In the genomic region with DNA sequence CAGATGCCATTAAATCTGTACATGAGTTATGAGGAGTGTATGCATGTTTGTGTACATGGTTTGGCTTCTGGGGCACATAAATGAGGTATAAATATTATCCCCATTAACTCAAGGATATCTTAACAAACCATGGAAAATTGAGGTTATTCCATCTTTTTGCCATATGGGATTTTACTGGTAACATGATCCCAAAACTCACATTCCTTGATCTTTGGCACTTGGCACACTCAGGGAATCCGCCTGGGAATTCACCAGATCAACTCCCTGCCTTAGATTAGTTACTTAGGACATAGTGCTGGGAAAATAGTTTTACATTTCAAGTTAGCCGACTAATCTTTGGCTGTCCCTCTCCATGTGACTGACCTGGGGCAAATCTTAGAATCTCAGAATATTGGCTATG, we compare ENCODE assay signal across 1 cellular context.
A peak's percentile ranks its signal among the peaks of the same experiment; 100 is the strongest.
TF ChIP-seq lines count a peak whose summit lies in the region.

No MANE protein-coding gene starts in this region.

TF ChIP-seq in IMR-90, 13 proteins besides CTCF, POLR2A, EP300 and RAD21:
- TF ChIP-seq, protein P1, sequence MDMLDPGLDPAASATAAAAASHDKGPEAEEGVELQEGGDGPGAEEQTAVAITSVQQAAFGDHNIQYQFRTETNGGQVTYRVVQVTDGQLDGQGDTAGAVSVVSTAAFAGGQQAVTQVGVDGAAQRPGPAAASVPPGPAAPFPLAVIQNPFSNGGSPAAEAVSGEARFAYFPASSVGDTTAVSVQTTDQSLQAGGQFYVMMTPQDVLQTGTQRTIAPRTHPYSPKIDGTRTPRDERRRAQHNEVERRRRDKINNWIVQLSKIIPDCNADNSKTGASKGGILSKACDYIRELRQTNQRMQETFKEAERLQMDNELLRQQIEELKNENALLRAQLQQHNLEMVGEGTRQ (IDR thresholded peaks at IDR 0.05; ENCODE audit: low read depth, low read length) = peak; percentile 19; the same call in 1 of the 2 replicates
- TF ChIP-seq RFX5 (IDR thresholded peaks at IDR 0.05; ENCODE audit: low read depth, low read length) = no peak
- TF ChIP-seq, protein P2, sequence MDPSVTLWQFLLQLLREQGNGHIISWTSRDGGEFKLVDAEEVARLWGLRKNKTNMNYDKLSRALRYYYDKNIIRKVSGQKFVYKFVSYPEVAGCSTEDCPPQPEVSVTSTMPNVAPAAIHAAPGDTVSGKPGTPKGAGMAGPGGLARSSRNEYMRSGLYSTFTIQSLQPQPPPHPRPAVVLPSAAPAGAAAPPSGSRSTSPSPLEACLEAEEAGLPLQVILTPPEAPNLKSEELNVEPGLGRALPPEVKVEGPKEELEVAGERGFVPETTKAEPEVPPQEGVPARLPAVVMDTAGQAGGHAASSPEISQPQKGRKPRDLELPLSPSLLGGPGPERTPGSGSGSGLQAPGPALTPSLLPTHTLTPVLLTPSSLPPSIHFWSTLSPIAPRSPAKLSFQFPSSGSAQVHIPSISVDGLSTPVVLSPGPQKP (IDR thresholded peaks at IDR 0.05; ENCODE audit: borderline replicate concordance, low read depth, low read length) = no peak
